Comparison of ENCODE assay signal across 21 cellular contexts in genomic region chr6:169233832-169234231, GRCh38. TPM values are rescaled to one million over a fixed set of nuclear protein-coding genes. Genes with fewer than 3 reads are reported as not detected.
DNase-seq lines count a peak whose midpoint lies in the region; ATAC-seq and TF ChIP-seq lines count a peak whose summit lies in the region.
"Had no signal": no experiment of that assay in that cellular context is flagged by ENCODE, and none has a peak within 500 bp of the region (broad histone marks: within the 10 kb centered on the region; RNA-seq: fewer than 3 reads in every experiment).

No MANE protein-coding gene starts in this region.

- H3K27me3 Mint-ChIP-seq in stimulated activated naive CD8-positive, alpha-beta T cell treated with anti-CD3 and anti-CD28 coated beads, Interleukin-15, Interleukin-2, amounts not matched to agents 100 ng/mL and 50 ng/mL, for 24 hours: no peaks in the 10 kb centered on the region
- peaks cover 13% of the 10 kb centered on the region for H3K27me3 Mint-ChIP-seq in endothelial cell (ENCODE audit: unreplicated experiment)
- H3K27me3 Mint-ChIP-seq: CD4-positive, alpha-beta T cell had no signal

- peak overlapping the region; percentile 17 for H3K23ac ChIP-seq in neuronal stem cell (ENCODE audit: low read depth, low read length, poor library complexity)

- H2AK5ac ChIP-seq in neuronal stem cell (ENCODE audit: low read depth, low read length): no peak overlapping the region

- no peak overlapping the region for H2BK15ac ChIP-seq in neuronal stem cell (ENCODE audit: low read length)

- no peaks in the 10 kb centered on the region for H3K4me1 Mint-ChIP-seq in stimulated activated naive CD8-positive, alpha-beta T cell treated with anti-CD3 and anti-CD28 coated beads, Interleukin-15, Interleukin-2, amounts not matched to agents 100 ng/mL and 50 ng/mL, for 24 hours (ENCODE audit: low read depth)
- peaks cover 6% of the 10 kb centered on the region for H3K4me1 Mint-ChIP-seq in endothelial cell (ENCODE audit: unreplicated experiment)

- no peak for TF ChIP-seq CTCF in endothelial cell (IDR thresholded peaks at IDR 0.05; ENCODE audit: unreplicated experiment)
- TF ChIP-seq CTCF in mammary epithelial cell (conservative IDR thresholded peaks at IDR 0.05 in 1 of 2, IDR thresholded peaks at IDR 0.05 in 1 of 2; ENCODE audit: extremely low read depth in 1 of 2, insufficient read depth in 1 of 2, low read depth in 1 of 2, low read length in 2 of 2): no peak

- H2BK12ac ChIP-seq in neuronal stem cell (ENCODE audit: low read length): no peak overlapping the region

- H4K8ac ChIP-seq in neuronal stem cell (ENCODE audit: low read depth, low read length): no peak overlapping the region

- peak overlapping the region in 1 of 2 donors; percentile 67 for H3K4me3 ChIP-seq in neuronal stem cell (ENCODE audit: low read length in 2 of 2)
- H3K4me3 ChIP-seq in mammary epithelial cell (replicated peaks in 1 of 3; ENCODE audit: insufficient read depth in 1 of 3, low read depth in 2 of 3, low read length in 3 of 3): no peak overlapping the region
- H3K4me3 ChIP-seq: A549 had no signal

- H3K4me2 ChIP-seq in neuronal stem cell (ENCODE audit: insufficient read depth, low read length, poor library complexity, severe bottlenecking): no peak overlapping the region
- no peak overlapping the region for H3K4me2 ChIP-seq in mammary epithelial cell (ENCODE audit: insufficient read depth, low read depth, low read length)
- H3K4me2 ChIP-seq: A549 had no signal

- no peak overlapping the region for H3K4ac ChIP-seq in neuronal stem cell (ENCODE audit: low read length)

- H3K14ac ChIP-seq in neuronal stem cell (ENCODE audit: low read length): no peak overlapping the region

- H3K27ac ChIP-seq in neuronal stem cell (replicated peaks; ENCODE audit: low read length) (no peak overlapping the region), mammary epithelial cell (ENCODE audit: insufficient read depth, low read depth, low read length) (no peak overlapping the region)
- H3K27ac ChIP-seq: A549 had no signal

- H2BK120ac ChIP-seq in neuronal stem cell (ENCODE audit: low read depth, low read length): peak overlapping the region; percentile 3

- DNase-seq in stimulated activated naive CD8-positive, alpha-beta T cell treated with anti-CD3 and anti-CD28 coated beads, Interleukin-15, Interleukin-2, amounts not matched to agents 100 U/mL and 50 U/mL, for 24 hours: no peak
- DNase-seq in endothelial cell (ENCODE audit: low spot score) (no peak), neuronal stem cell (ENCODE audit: low spot score) (no peak), NCI-H345 (lab: John Stamatoyannopoulos, UW) (no peak), mammary epithelial cell (no peak)
- DNase-seq: CD4-positive, alpha-beta T cell; GOT3; Karpas-422; NCI-H1048; NCI-H1436; NCI-H1930; NCI-H226; NCI-H524 treated with DMSO at 0.1 percent for 48 hours; PC-3; RPMI8226; SHP77 treated with DMSO at 0.1 percent for 48 hours had no signal

- no peak for ATAC-seq in stimulated activated naive CD8-positive, alpha-beta T cell treated with anti-CD3 and anti-CD28 coated beads, Interleukin-15, Interleukin-2, amounts not matched to agents 100 U/mL and 50 U/mL, for 24 hours
- ATAC-seq in GM18873 (IDR thresholded peaks at IDR 0.05; ENCODE audit: low FRiP score, unreplicated experiment) (no peak), GM18502 (IDR thresholded peaks at IDR 0.05; ENCODE audit: poor library complexity, unreplicated experiment) (no peak)
- ATAC-seq: A549, PC-3 had no signal

- H3K9me3 ChIP-seq in neuronal stem cell (replicated peaks in 1 of 2; ENCODE audit: control insufficient read depth in 2 of 2, insufficient read depth in 1 of 2, low read depth in 1 of 2, low read length in 2 of 2): peaks cover 0 to 12% of the 10 kb centered on the region in 2 donors
- peaks cover 10% of the 10 kb centered on the region for H3K9me3 ChIP-seq in mammary epithelial cell (replicated peaks; ENCODE audit: insufficient read depth, low read length)
- H3K9me3 ChIP-seq: A549 had no signal

- H3K79me2 ChIP-seq in mammary epithelial cell (ENCODE audit: insufficient read depth, low read length): no peaks in the 10 kb centered on the region

- no TSS peak for BruUV-seq in mammary epithelial cell (replicated peaks; lab: Mats Ljungman, UMichigan)

- H4K20me1 ChIP-seq in mammary epithelial cell (ENCODE audit: insufficient read depth, low read length): no peaks in the 10 kb centered on the region

- H3K36me3 ChIP-seq in neuronal stem cell (replicated peaks in 1 of 2; ENCODE audit: control insufficient read depth in 2 of 2, insufficient read depth in 2 of 2, low read length in 2 of 2) (no peaks in the 10 kb centered on the region), mammary epithelial cell (ENCODE audit: insufficient read depth, low read length) (no peaks in the 10 kb centered on the region)

- no CpG with 5 or more reads among the region's 6 CpGs for WGBS in neuronal stem cell (ENCODE audit: extremely low coverage in 2 of 2, insufficient read length in 2 of 2, insufficient replicate concordance in 1 of 2), 2 donors
- 78% methylated on average over 6 of the region's 6 CpGs for WGBS in mammary epithelial cell (ENCODE audit: low coverage, missing lambda C conversion rate)

- peaks cover 15% of the 10 kb centered on the region for H3K9me3 Mint-ChIP-seq in stimulated activated naive CD8-positive, alpha-beta T cell treated with anti-CD3 and anti-CD28 coated beads, Interleukin-15, Interleukin-2, amounts not matched to agents 100 ng/mL and 50 ng/mL, for 24 hours
- peaks cover 5% of the 10 kb centered on the region for H3K9me3 Mint-ChIP-seq in endothelial cell (ENCODE audit: unreplicated experiment)

- intact Hi-C loops in mammary epithelial cell (cut with micrococcal nuclease): no loop called here

- H3K36me3 Mint-ChIP-seq in stimulated activated naive CD8-positive, alpha-beta T cell treated with anti-CD3 and anti-CD28 coated beads, Interleukin-15, Interleukin-2, amounts not matched to agents 100 ng/mL and 50 ng/mL, for 24 hours (ENCODE audit: low read depth): no peaks in the 10 kb centered on the region
- peaks cover 14% of the 10 kb centered on the region for H3K36me3 Mint-ChIP-seq in endothelial cell (ENCODE audit: low read depth, unreplicated experiment)

- in situ Hi-C loops in mammary epithelial cell (cut with MboI; ENCODE audit: low sequenced_read_pairs in 2 of 2): no loop called here

- peak overlapping the region; percentile 46 for H3K9ac ChIP-seq in neuronal stem cell (ENCODE audit: low read depth, low read length, poor library complexity)
- H3K9ac ChIP-seq in mammary epithelial cell (ENCODE audit: insufficient read depth, low read length): no peak overlapping the region

- CTCF ChIA-PET in mammary epithelial cell (lab: Charles Lee; ENCODE audit: low non-redundant PET): no interaction called here

- no peak overlapping the region for H3K18ac ChIP-seq in neuronal stem cell (ENCODE audit: low read length)

- peak overlapping the region; percentile 60 for H3K27ac Mint-ChIP-seq in stimulated activated naive CD8-positive, alpha-beta T cell treated with anti-CD3 and anti-CD28 coated beads, Interleukin-15, Interleukin-2, amounts not matched to agents 100 ng/mL and 50 ng/mL, for 24 hours
- peak overlapping the region; percentile 10 for H3K27ac Mint-ChIP-seq in endothelial cell (ENCODE audit: unreplicated experiment)
- H3K27ac Mint-ChIP-seq: CD4-positive, alpha-beta T cell had no signal

- dilution Hi-C loops in mammary epithelial cell (cut with HindIII; ENCODE audit: low sequenced_read_pairs): no loop called here

- peak overlapping the region; percentile 15 for H4K91ac ChIP-seq in neuronal stem cell (ENCODE audit: low read depth, low read length, poor library complexity)

- H3K27me3 ChIP-seq in neuronal stem cell (ENCODE audit: control insufficient read depth in 3 of 3, insufficient read depth in 3 of 3, low read depth in 1 of 3, low read length in 3 of 3) (no peaks in the 10 kb centered on the region), mammary epithelial cell (ENCODE audit: insufficient read depth, low read length) (no peaks in the 10 kb centered on the region)

- H2BK5ac ChIP-seq in neuronal stem cell (ENCODE audit: low read length): no peak overlapping the region

- H2AFZ ChIP-seq in neuronal stem cell (ENCODE audit: low read length) (no peak overlapping the region), mammary epithelial cell (ENCODE audit: low read depth, low read length) (no peak overlapping the region)

- no peaks in the 10 kb centered on the region for H3K79me1 ChIP-seq in neuronal stem cell (ENCODE audit: low read depth, low read length)

- H3K4me1 ChIP-seq in neuronal stem cell (ENCODE audit: control insufficient read depth in 2 of 2, insufficient read depth in 1 of 2, low read depth in 1 of 2, low read length in 2 of 2) (no peaks in the 10 kb centered on the region), mammary epithelial cell (ENCODE audit: insufficient read depth, low read length) (peaks cover 7% of the 10 kb centered on the region)
- H3K4me1 ChIP-seq: A549 had no signal

- no peak overlapping the region for H3K4me3 Mint-ChIP-seq in stimulated activated naive CD8-positive, alpha-beta T cell treated with anti-CD3 and anti-CD28 coated beads, Interleukin-15, Interleukin-2, amounts not matched to agents 100 ng/mL and 50 ng/mL, for 24 hours
- peak overlapping the region; percentile 48 for H3K4me3 Mint-ChIP-seq in endothelial cell (ENCODE audit: unreplicated experiment)
- H3K4me3 Mint-ChIP-seq: CD4-positive, alpha-beta T cell had no signal

RNA-seq across cellular contexts. Expression of gene THBS2, which starts 19.8 kb away (rescaled TPM):
- total RNA-seq in endothelial cell (ENCODE audit: unreplicated experiment) (0.23 TPM), mammary epithelial cell (1 to 10 TPM in 1 of 2 donors, under 1 TPM in 1; 0.64 to 4.3 TPM)
- 0.14 TPM for polyA plus RNA-seq in neuronal stem cell (2013, experiment 1 of 2)
- polyA plus RNA-seq in neuronal stem cell (2013, experiment 2 of 2): 0.14 TPM
- polyA plus RNA-seq in mammary epithelial cell: 0.46 TPM
- polyA minus RNA-seq in mammary epithelial cell: 1.8 TPM
- total RNA-seq: CD4-positive, alpha-beta T cell; MCF 10A; PC-3 had no signal
